Comparison of ENCODE assay signal across 39 cellular contexts in genomic region chr3:146653978-146654377, GRCh38. TPM values are rescaled to one million over a fixed set of nuclear protein-coding genes. Genes with fewer than 3 reads are reported as not detected.
"Had no signal": no experiment of that assay in that cellular context is flagged by ENCODE, and none has a peak within 500 bp of the region (broad histone marks: within the 10 kb centered on the region; RNA-seq: fewer than 3 reads in every experiment).

No MANE protein-coding gene starts in this region.

- H3K36me3 Mint-ChIP-seq: activated naive CD8-positive, alpha-beta T cell had no signal

- H3K4me1 Mint-ChIP-seq: activated B cell treated with CpG ODN at 0.5 μM for 24 hours; activated T-helper 17 cell treated with anti-CD3 and anti-CD28 coated beads, Interleukin-2, amount 50 U/mL, for 72 hours; central memory CD8-positive, alpha-beta T cell had no signal

- FAIRE-seq: astrocyte, bronchial epithelial cell, endothelial cell of umbilical vein had no signal

- H3K27me3 Mint-ChIP-seq: activated B cell treated with CpG ODN at 0.5 μM for 24 hours; activated CD8-positive, alpha-beta T cell treated with anti-CD3 and anti-CD28 coated beads for 36 hours; central memory CD8-positive, alpha-beta T cell; effector memory CD8-positive, alpha-beta T cell had no signal

- H3K27ac Mint-ChIP-seq: activated B cell treated with CpG ODN at 0.5 μM for 24 hours; activated CD8-positive, alpha-beta T cell treated with anti-CD3 and anti-CD28 coated beads for 36 hours; activated naive CD8-positive, alpha-beta T cell; activated T-helper 17 cell treated with anti-CD3 and anti-CD28 coated beads, Interleukin-2, amount 50 U/mL, for 72 hours; effector memory CD8-positive, alpha-beta T cell had no signal

- H3K9me3 Mint-ChIP-seq: activated CD8-positive, alpha-beta T cell treated with anti-CD3 and anti-CD28 coated beads for 36 hours; activated T-cell treated with anti-CD3 and anti-CD28 coated beads, Interleukin-2, amount 50 U/mL, for 4 hours; activated T-helper 17 cell treated with anti-CD3 and anti-CD28 coated beads, Interleukin-2, amount 50 U/mL, for 72 hours; central memory CD8-positive, alpha-beta T cell; effector memory CD8-positive, alpha-beta T cell had no signal

- H3K4me1 ChIP-seq: esophagus squamous epithelium had no signal

- H3K4me3 ChIP-seq: coronary artery, esophagus squamous epithelium, gastroesophageal sphincter, heart right ventricle had no signal

- DNase-seq: activated B cell treated with CpG ODN at 0.5 μM for 24 hours; activated CD4-positive, alpha-beta T cell treated with anti-CD3 and anti-CD28 coated beads for 48 hours; activated CD4-positive, alpha-beta T cell treated with anti-CD3 and anti-CD28 coated beads, Interleukin-2, amount 50 U/mL, for 1 hour; activated CD4-positive, alpha-beta T cell treated with anti-CD3 and anti-CD28 coated beads, Interleukin-2, amount 50 U/mL, for 48 hours; activated CD8-positive, alpha-beta memory T cell treated with anti-CD3 and anti-CD28 coated beads for 24 hours; activated CD8-positive, alpha-beta T cell treated with anti-CD3 and anti-CD28 coated beads for 36 hours; activated effector memory CD4-positive, alpha-beta T cell treated with Interleukin-2 at 50 U/mL for 16 hours; activated gamma-delta T cell treated with Interleukin-2 at 50 U/mL for 16 hours; activated naive CD4-positive, alpha-beta T cell treated with anti-CD3 and anti-CD28 coated beads, Interleukin-2, amount 50 U/mL, for 16 hours; activated naive CD4-positive, alpha-beta T cell treated with Interleukin-2 at 50 U/mL for 16 hours; activated T-cell treated with anti-CD3 and anti-CD28 coated beads, Interleukin-2, amount 50 U/mL, for 4 hours; amniotic stem cell; anterior cingulate cortex; brain microvascular endothelial cell; dermis blood vessel endothelial cell; effector CD4-positive, alpha-beta T cell; effector memory CD8-positive, alpha-beta T cell; esophagus squamous epithelium; foreskin melanocyte; heart right ventricle; hippocampal formation; T-helper 2 cell had no signal

- ATAC-seq: activated CD4-positive, CD25-positive, alpha-beta regulatory T cell treated with anti-CD3 and anti-CD28 coated beads, Interleukin-2, amount 50 U/mL, for 24 hours; activated CD8-positive, alpha-beta T cell treated with anti-CD3 and anti-CD28 coated beads for 36 hours; activated T-cell treated with anti-CD3 and anti-CD28 coated beads, Interleukin-2, amount 50 U/mL, for 4 hours; activated T-helper 17 cell treated with anti-CD3 and anti-CD28 coated beads, Interleukin-2, amount 50 U/mL, for 72 hours; effector memory CD8-positive, alpha-beta T cell; gastroesophageal sphincter; heart right ventricle had no signal

- H3K27me3 ChIP-seq: brain microvascular endothelial cell, esophagus squamous epithelium, gastroesophageal sphincter, heart right ventricle had no signal

- H3K4me3 Mint-ChIP-seq: activated B cell treated with CpG ODN at 0.5 μM for 24 hours; activated CD8-positive, alpha-beta T cell treated with anti-CD3 and anti-CD28 coated beads for 36 hours; activated naive CD8-positive, alpha-beta T cell; activated T-cell treated with anti-CD3 and anti-CD28 coated beads, Interleukin-2, amount 50 U/mL, for 4 hours; activated T-helper 17 cell treated with anti-CD3 and anti-CD28 coated beads, Interleukin-2, amount 50 U/mL, for 72 hours; central memory CD8-positive, alpha-beta T cell; effector memory CD8-positive, alpha-beta T cell had no signal

- H3K27ac ChIP-seq: brain microvascular endothelial cell, coronary artery, epithelial cell of prostate, esophagus squamous epithelium, gastroesophageal sphincter, heart right ventricle had no signal

- H3K36me3 ChIP-seq: brain microvascular endothelial cell, esophagus squamous epithelium, gastroesophageal sphincter, heart right ventricle had no signal

RNA-seq across cellular contexts. Expression of gene PLSCR5, which starts 48.8 kb away (rescaled TPM):
- total RNA-seq: activated B cell treated with CpG ODN at 0.5 μM for 24 hours; activated CD8-positive, alpha-beta T cell treated with anti-CD3 and anti-CD28 coated beads for 36 hours; activated T-cell treated with anti-CD3 and anti-CD28 coated beads, Interleukin-2, amount 50 U/mL, for 4 hours; activated T-helper 17 cell treated with anti-CD3 and anti-CD28 coated beads, Interleukin-2, amount 50 U/mL, for 72 hours; astrocyte; bronchial epithelial cell; cardiac septum; cerebellum; dermis blood vessel endothelial cell; endothelial cell of umbilical vein; esophagus squamous epithelium; fibroblast of lung; fibroblast of villous mesenchyme; gastroesophageal sphincter; glomerular endothelial cell; heart right ventricle had no signal
- polyA plus RNA-seq: adipose tissue, endothelial cell of umbilical vein, esophagus, fibroblast of lung, heart right ventricle had no signal
